ENCODE assay signal across 10 cellular contexts in the genomic region with DNA sequence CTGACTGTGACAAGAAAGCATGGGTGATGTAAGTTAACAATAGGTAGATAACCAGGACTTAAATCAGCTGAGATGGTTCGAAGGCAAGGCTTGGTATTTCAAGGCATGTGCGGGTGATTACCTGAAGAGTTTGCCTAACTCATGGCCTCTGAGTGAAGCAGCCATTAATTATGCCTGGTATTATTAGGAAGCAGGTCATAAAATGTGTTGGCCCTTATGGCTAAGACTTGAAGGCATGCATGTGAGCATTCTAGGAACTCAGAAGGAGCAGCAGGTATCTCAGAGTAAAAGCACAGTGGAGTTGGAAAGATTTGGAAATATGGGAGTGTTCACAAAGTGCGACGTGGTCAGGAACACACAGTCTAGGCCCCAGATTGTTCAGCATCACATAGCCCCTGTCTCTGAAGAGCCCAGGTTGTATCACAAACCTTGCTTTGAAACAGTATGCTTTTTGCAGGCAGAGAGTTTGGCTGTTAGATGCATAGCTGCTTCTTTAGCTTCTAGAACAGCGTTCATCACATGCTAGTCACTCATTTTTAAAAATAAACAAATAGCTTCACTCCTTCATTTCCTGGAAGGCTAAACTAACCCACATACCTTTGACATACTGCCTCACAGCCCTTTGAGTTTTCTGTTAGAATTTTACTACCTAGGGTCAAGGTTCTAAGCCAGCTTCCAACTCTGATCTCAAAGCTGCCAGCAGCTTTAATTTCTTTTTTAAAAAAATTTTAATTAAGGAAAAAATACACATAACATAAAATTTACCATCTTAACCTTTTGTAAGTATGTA. TPM values are rescaled to one million over a fixed set of nuclear protein-coding genes. Genes with fewer than 3 reads are reported as not detected.
DNase-seq lines count a peak whose midpoint lies in the region; ATAC-seq and TF ChIP-seq lines count a peak whose summit lies in the region.
"Had no signal": no experiment of that assay in that cellular context is flagged by ENCODE, and none has a peak within 500 bp of the region (broad histone marks: within the 10 kb centered on the region; RNA-seq: fewer than 3 reads in every experiment).

No MANE protein-coding gene starts in this region.

- H3K4me3 ChIP-seq in WI38 (ENCODE audit: low read depth, low read length) (peak overlapping the region; percentile 77), fibroblast of pulmonary artery (replicated peaks; ENCODE audit: low read depth, low read length) (peak overlapping the region; percentile 88)

- TF ChIP-seq CTCF in WI38 (IDR thresholded peaks at IDR 0.05; ENCODE audit: low read depth, low read length) (no peak), fibroblast of pulmonary artery (IDR thresholded peaks at IDR 0.05; ENCODE audit: low read length, missing control alignments) (no peak), chondrocyte (IDR thresholded peaks at IDR 0.05) (no peak)

- peak overlapping the region; percentile 7 to 88 for H3K4me3 Mint-ChIP-seq in activated T-cell treated with anti-CD3 and anti-CD28 coated beads, Interleukin-2, amount 50 U/mL, for 72 hours
- peak overlapping the region; percentile 72 for H3K4me3 Mint-ChIP-seq in stimulated activated effector memory CD8-positive, alpha-beta T cell treated with anti-CD3 and anti-CD28 coated beads, Interleukin-12 subunit alpha, Interleukin-12 subunit beta, amount 100 ng/mL, for 72 hours
- no peak overlapping the region for H3K4me3 Mint-ChIP-seq in chondrocyte (ENCODE audit: unreplicated experiment)

- no peaks in the 10 kb centered on the region for H3K9me3 Mint-ChIP-seq in activated T-cell treated with anti-CD3 and anti-CD28 coated beads, Interleukin-2, amount 50 U/mL, for 72 hours
- H3K9me3 Mint-ChIP-seq in stimulated activated effector memory CD8-positive, alpha-beta T cell treated with anti-CD3 and anti-CD28 coated beads, Interleukin-12 subunit alpha, Interleukin-12 subunit beta, amount 100 ng/mL, for 72 hours: no peaks in the 10 kb centered on the region
- H3K9me3 Mint-ChIP-seq in chondrocyte (ENCODE audit: low read depth): no peaks in the 10 kb centered on the region

- H3K27me3 Mint-ChIP-seq in activated T-cell treated with anti-CD3 and anti-CD28 coated beads, Interleukin-2, amount 50 U/mL, for 72 hours (ENCODE audit: low read depth): no peaks in the 10 kb centered on the region
- no peaks in the 10 kb centered on the region for H3K27me3 Mint-ChIP-seq in chondrocyte (ENCODE audit: low read depth)

- H3K27ac Mint-ChIP-seq in activated T-cell treated with anti-CD3 and anti-CD28 coated beads, Interleukin-2, amount 50 U/mL, for 72 hours: no peak overlapping the region
- H3K27ac Mint-ChIP-seq in stimulated activated effector memory CD8-positive, alpha-beta T cell treated with anti-CD3 and anti-CD28 coated beads, Interleukin-12 subunit alpha, Interleukin-12 subunit beta, amount 100 ng/mL, for 72 hours: no peak overlapping the region
- no peak overlapping the region for H3K27ac Mint-ChIP-seq in chondrocyte (ENCODE audit: unreplicated experiment)

- DNase-seq in activated T-cell treated with anti-CD3 and anti-CD28 coated beads, Interleukin-2, amount 50 U/mL, for 72 hours: no peak
- DNase-seq in activated T-cell treated with anti-CD3 and anti-CD28 coated beads for 4 hours: no peak
- no peak for DNase-seq in fibroblast of pulmonary artery (ENCODE audit: low read depth)
- DNase-seq in stimulated activated effector memory CD8-positive, alpha-beta T cell treated with anti-CD3 and anti-CD28 coated beads, Interleukin-12 subunit alpha, Interleukin-12 subunit beta, amount 100 ng/mL, for 72 hours (ENCODE audit: low spot score in 2 of 2): no peak
- no peak for DNase-seq in chondrocyte (ENCODE audit: low spot score)
- DNase-seq in middle frontal gyrus (ENCODE audit: extremely low spot score, low spot score): no peak
- DNase-seq in GM19240 (ENCODE audit: insufficient read length, low spot score): no peak
- DNase-seq: activated CD4-positive, CD25-positive, alpha-beta regulatory T cell; NCI-H2107 had no signal

- ATAC-seq in activated T-cell treated with anti-CD3 and anti-CD28 coated beads, Interleukin-2, amount 50 U/mL, for 72 hours (replicated peaks in 1 of 2): no peak
- ATAC-seq in stimulated activated effector memory CD8-positive, alpha-beta T cell treated with anti-CD3 and anti-CD28 coated beads, Interleukin-12 subunit alpha, Interleukin-12 subunit beta, amount 100 ng/mL, for 72 hours: no peak

- H3K36me3 Mint-ChIP-seq in activated T-cell treated with anti-CD3 and anti-CD28 coated beads, Interleukin-2, amount 50 U/mL, for 72 hours (ENCODE audit: insufficient read depth in 2 of 2): peaks cover 2 to 6% of the 10 kb centered on the region in 2 donors
- H3K36me3 Mint-ChIP-seq in stimulated activated effector memory CD8-positive, alpha-beta T cell treated with anti-CD3 and anti-CD28 coated beads, Interleukin-12 subunit alpha, Interleukin-12 subunit beta, amount 100 ng/mL, for 72 hours: peaks cover 21% of the 10 kb centered on the region
- H3K36me3 Mint-ChIP-seq in chondrocyte (ENCODE audit: low read depth): peaks cover 3% of the 10 kb centered on the region

- peaks cover 18% of the 10 kb centered on the region for H3K4me1 Mint-ChIP-seq in activated T-cell treated with anti-CD3 and anti-CD28 coated beads, Interleukin-2, amount 50 U/mL, for 72 hours (ENCODE audit: low read depth)
- peaks cover 17% of the 10 kb centered on the region for H3K4me1 Mint-ChIP-seq in stimulated activated effector memory CD8-positive, alpha-beta T cell treated with anti-CD3 and anti-CD28 coated beads, Interleukin-12 subunit alpha, Interleukin-12 subunit beta, amount 100 ng/mL, for 72 hours
- peaks cover 19% of the 10 kb centered on the region for H3K4me1 Mint-ChIP-seq in chondrocyte (ENCODE audit: low read depth)

RNA-seq across cellular contexts. Expression of a gene that starts 2.1 kb away (rescaled TPM):
- 10 to 100 TPM; 44.5 to 45.8 TPM for total RNA-seq in activated T-cell treated with anti-CD3 and anti-CD28 coated beads, Interleukin-2, amount 50 U/mL, for 72 hours
- total RNA-seq in chondrocyte: 125 to 153 TPM (median 126 TPM) in 3 replicates

RNA-seq across cellular contexts. Expression of a gene that starts 46.6 kb away (rescaled TPM):
- 1 to 10 TPM in 1 of 2 donors, under 1 TPM in 1; 0.60 to 1.9 TPM for total RNA-seq in activated T-cell treated with anti-CD3 and anti-CD28 coated beads, Interleukin-2, amount 50 U/mL, for 72 hours
- total RNA-seq in chondrocyte: 37.4 to 53.6 TPM (median 51.1 TPM) in 3 replicates

Comparison
In these comparisons a context has a peak if more than half of its experiments do, and no peak if none do; other contexts are left out.
1. RNA of a gene that starts 46.6 kb away (total RNA-seq): 37.4 to 53.6 TPM in chondrocyte; 0.60 to 1.9 TPM in activated T-cell treated with anti-CD3 and anti-CD28 coated beads, Interleukin-2, amount 50 U/mL, for 72 hours; every median in the first group is over 10 times any median in the second.